Comparison of ENCODE assay signal across 1 cellular context in the genomic region with DNA sequence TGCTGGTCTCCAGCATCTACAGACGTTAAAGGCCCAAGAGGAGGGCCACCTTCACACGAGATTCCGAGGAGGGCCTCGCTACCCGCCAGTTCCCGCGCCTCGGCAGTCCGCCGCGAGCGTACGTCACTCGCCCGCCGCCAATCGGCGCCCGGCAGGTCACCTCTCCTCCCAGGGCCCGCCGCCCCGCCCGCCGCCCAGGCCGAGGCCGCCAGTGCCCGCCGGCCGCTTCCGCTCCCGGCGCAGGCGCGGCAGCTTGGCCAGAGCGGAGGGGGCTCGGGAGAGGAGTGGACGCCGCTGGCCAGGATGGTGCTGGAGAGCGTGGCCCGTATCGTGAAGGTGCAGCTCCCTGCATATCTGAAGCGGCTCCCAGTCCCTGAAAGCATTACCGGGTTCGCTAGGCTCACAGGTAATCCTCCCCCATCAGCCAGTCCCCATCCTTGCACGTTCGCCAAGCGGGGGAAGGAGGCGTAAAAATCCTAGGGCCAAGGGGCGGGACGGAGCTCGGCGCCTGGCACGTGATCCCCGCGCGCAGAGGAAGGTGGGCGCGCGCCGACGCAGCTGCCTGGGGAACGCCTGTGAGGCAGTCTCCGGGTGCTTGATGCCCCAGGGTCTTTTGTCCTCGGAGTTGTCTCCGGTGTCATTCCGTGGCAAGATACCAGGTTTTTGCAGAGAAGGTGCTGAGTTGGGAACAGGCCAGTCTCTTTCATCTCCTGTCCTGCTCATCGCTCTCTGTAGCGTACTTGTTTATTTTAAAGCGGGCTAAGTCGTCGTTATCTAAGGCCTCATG.
TF ChIP-seq lines count a peak whose summit lies in the region.

A gene with protein sequence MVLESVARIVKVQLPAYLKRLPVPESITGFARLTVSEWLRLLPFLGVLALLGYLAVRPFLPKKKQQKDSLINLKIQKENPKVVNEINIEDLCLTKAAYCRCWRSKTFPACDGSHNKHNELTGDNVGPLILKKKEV (plus strand): TSS at position 211 of the 787 bp plus-strand sequence. CDS start 93 bp downstream, at position 304.

TF ChIP-seq in HepG2, 621 proteins besides CTCF, POLR2A, EP300 and RAD21 (continued from another document and continues in another):
- TF ChIP-seq, protein P1, sequence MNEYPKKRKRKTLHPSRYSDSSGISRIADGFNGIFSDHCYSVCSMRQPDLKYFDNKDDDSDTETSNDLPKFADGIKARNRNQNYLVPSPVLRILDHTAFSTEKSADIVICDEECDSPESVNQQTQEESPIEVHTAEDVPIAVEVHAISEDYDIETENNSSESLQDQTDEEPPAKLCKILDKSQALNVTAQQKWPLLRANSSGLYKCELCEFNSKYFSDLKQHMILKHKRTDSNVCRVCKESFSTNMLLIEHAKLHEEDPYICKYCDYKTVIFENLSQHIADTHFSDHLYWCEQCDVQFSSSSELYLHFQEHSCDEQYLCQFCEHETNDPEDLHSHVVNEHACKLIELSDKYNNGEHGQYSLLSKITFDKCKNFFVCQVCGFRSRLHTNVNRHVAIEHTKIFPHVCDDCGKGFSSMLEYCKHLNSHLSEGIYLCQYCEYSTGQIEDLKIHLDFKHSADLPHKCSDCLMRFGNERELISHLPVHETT (CRISPR knock-in tag; conservative IDR thresholded peaks at IDR 0.05) = peak; percentile 78; the same call in 1 of the 2 replicates
- TF ChIP-seq BHLHE40 (IDR thresholded peaks at IDR 0.05; ENCODE audit: low read length) = peak; percentile 97
- peak; percentile 90; the same call in 1 of the 2 replicates for TF ChIP-seq ZNF354B (CRISPR knock-in tag; IDR thresholded peaks at IDR 0.05)
- TF ChIP-seq FOXP1 (IDR thresholded peaks at IDR 0.05) = no peak
- peak; percentile 56; the same call in 1 of the 2 replicates for TF ChIP-seq FOXP1 (CRISPR knock-in tag; IDR thresholded peaks at IDR 0.05)
- TF ChIP-seq RFX1 (IDR thresholded peaks at IDR 0.05) = no peak
- TF ChIP-seq ZNF660 (CRISPR knock-in tag; IDR thresholded peaks at IDR 0.05; ENCODE audit: borderline replicate concordance, low read depth) = peak; percentile 69; the same call in 1 of the 2 replicates
- TF ChIP-seq ZNF496 (CRISPR knock-in tag; IDR thresholded peaks at IDR 0.05; ENCODE audit: insufficient replicate concordance) = no peak
- TF ChIP-seq, protein P2, sequence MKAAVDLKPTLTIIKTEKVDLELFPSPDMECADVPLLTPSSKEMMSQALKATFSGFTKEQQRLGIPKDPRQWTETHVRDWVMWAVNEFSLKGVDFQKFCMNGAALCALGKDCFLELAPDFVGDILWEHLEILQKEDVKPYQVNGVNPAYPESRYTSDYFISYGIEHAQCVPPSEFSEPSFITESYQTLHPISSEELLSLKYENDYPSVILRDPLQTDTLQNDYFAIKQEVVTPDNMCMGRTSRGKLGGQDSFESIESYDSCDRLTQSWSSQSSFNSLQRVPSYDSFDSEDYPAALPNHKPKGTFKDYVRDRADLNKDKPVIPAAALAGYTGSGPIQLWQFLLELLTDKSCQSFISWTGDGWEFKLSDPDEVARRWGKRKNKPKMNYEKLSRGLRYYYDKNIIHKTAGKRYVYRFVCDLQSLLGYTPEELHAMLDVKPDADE (CRISPR knock-in tag; IDR thresholded peaks at IDR 0.05) = no peak
- peak; percentile 85 for TF ChIP-seq NFKB2 (CRISPR knock-in tag; IDR thresholded peaks at IDR 0.05; ENCODE audit: borderline replicate concordance)
- TF ChIP-seq NFKBIZ (CRISPR knock-in tag; IDR thresholded peaks at IDR 0.05) = peak; percentile 76; the same call in 1 of the 2 replicates
- TF ChIP-seq, protein P3, sequence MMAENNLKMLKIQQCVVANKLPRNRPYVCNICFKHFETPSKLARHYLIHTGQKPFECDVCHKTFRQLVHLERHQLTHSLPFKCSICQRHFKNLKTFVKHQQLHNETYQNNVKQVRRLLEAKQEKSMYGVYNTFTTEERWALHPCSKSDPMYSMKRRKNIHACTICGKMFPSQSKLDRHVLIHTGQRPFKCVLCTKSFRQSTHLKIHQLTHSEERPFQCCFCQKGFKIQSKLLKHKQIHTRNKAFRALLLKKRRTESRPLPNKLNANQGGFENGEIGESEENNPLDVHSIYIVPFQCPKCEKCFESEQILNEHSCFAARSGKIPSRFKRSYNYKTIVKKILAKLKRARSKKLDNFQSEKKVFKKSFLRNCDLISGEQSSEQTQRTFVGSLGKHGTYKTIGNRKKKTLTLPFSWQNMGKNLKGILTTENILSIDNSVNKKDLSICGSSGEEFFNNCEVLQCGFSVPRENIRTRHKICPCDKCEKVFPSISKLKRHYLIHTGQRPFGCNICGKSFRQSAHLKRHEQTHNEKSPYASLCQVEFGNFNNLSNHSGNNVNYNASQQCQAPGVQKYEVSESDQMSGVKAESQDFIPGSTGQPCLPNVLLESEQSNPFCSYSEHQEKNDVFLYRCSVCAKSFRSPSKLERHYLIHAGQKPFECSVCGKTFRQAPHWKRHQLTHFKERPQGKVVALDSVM (CRISPR knock-in tag; IDR thresholded peaks at IDR 0.05) = no peak
- no peak; the same call in 1 of the 2 replicates for TF ChIP-seq TGIF2 (CRISPR knock-in tag; IDR thresholded peaks at IDR 0.05)
- TF ChIP-seq, protein P4, sequence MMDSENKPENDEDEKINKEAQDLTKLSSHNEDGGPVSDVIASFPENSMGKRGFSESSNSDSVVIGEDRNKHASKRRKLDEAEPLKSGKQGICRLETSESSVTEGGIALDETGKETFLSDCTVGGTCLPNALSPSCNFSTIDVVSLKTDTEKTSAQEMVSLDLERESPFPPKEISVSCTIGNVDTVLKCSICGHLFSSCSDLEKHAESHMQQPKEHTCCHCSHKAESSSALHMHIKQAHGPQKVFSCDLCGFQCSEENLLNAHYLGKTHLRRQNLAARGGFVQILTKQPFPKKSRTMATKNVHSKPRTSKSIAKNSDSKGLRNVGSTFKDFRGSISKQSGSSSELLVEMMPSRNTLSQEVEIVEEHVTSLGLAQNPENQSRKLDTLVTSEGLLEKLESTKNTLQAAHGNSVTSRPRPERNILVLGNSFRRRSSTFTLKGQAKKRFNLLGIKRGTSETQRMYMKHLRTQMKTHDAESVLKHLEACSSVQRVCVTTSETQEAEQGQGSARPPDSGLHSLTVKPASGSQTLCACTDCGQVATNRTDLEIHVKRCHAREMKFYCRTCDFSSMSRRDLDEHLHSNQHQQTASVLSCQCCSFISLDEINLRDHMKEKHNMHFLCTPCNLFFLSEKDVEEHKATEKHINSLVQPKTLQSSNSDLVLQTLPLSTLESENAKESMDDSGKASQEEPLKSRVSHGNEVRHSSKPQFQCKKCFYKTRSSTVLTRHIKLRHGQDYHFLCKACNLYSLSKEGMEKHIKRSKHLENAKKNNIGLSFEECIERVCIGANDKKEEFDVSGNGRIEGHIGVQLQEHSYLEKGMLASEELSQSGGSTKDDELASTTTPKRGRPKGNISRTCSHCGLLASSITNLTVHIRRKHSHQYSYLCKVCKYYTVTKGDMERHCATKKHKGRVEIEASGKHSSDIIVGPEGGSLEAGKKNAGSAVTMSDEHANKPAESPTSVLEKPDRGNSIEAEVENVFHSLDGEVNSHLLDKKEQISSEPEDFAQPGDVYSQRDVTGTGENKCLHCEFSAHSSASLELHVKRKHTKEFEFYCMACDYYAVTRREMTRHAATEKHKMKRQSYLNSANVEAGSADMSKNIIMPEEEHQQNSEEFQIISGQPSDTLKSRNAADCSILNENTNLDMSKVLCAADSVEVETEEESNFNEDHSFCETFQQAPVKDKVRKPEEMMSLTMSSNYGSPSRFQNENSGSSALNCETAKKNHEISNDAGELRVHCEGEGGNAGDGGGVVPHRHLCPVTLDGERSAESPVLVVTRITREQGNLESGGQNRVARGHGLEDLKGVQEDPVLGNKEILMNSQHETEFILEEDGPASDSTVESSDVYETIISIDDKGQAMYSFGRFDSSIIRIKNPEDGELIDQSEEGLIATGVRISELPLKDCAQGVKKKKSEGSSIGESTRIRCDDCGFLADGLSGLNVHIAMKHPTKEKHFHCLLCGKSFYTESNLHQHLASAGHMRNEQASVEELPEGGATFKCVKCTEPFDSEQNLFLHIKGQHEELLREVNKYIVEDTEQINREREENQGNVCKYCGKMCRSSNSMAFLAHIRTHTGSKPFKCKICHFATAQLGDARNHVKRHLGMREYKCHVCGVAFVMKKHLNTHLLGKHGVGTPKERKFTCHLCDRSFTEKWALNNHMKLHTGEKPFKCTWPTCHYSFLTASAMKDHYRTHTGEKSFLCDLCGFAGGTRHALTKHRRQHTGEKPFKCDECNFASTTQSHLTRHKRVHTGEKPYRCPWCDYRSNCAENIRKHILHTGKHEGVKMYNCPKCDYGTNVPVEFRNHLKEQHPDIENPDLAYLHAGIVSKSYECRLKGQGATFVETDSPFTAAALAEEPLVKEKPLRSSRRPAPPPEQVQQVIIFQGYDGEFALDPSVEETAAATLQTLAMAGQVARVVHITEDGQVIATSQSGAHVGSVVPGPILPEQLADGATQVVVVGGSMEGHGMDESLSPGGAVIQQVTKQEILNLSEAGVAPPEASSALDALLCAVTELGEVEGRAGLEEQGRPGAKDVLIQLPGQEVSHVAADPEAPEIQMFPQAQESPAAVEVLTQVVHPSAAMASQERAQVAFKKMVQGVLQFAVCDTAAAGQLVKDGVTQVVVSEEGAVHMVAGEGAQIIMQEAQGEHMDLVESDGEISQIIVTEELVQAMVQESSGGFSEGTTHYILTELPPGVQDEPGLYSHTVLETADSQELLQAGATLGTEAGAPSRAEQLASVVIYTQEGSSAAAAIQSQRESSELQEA (CRISPR knock-in tag; IDR thresholded peaks at IDR 0.05; ENCODE audit: not compliant biosample characterization) = peak; percentile 62
- TF ChIP-seq, protein P5, sequence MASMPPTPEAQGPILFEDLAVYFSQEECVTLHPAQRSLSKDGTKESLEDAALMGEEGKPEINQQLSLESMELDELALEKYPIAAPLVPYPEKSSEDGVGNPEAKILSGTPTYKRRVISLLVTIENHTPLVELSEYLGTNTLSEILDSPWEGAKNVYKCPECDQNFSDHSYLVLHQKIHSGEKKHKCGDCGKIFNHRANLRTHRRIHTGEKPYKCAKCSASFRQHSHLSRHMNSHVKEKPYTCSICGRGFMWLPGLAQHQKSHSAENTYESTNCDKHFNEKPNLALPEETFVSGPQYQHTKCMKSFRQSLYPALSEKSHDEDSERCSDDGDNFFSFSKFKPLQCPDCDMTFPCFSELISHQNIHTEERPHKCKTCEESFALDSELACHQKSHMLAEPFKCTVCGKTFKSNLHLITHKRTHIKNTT (CRISPR knock-in tag; IDR thresholded peaks at IDR 0.05) = no peak
- TF ChIP-seq CC2D1A (CRISPR knock-in tag; IDR thresholded peaks at IDR 0.05) = no peak
- TF ChIP-seq MLLT10 (CRISPR knock-in tag; IDR thresholded peaks at IDR 0.05) = no peak
- peak; percentile 92; the same call in 1 of the 2 replicates for TF ChIP-seq YEATS4 (CRISPR knock-in tag; IDR thresholded peaks at IDR 0.05; ENCODE audit: borderline replicate concordance)
- TF ChIP-seq ZNF543 (CRISPR knock-in tag; IDR thresholded peaks at IDR 0.05) = peak; percentile 91
- peak; percentile 94 for TF ChIP-seq SRY (CRISPR knock-in tag; IDR thresholded peaks at IDR 0.05)
- peak; percentile 86 for TF ChIP-seq SP4 (CRISPR knock-in tag; IDR thresholded peaks at IDR 0.05)
- TF ChIP-seq, protein P6, sequence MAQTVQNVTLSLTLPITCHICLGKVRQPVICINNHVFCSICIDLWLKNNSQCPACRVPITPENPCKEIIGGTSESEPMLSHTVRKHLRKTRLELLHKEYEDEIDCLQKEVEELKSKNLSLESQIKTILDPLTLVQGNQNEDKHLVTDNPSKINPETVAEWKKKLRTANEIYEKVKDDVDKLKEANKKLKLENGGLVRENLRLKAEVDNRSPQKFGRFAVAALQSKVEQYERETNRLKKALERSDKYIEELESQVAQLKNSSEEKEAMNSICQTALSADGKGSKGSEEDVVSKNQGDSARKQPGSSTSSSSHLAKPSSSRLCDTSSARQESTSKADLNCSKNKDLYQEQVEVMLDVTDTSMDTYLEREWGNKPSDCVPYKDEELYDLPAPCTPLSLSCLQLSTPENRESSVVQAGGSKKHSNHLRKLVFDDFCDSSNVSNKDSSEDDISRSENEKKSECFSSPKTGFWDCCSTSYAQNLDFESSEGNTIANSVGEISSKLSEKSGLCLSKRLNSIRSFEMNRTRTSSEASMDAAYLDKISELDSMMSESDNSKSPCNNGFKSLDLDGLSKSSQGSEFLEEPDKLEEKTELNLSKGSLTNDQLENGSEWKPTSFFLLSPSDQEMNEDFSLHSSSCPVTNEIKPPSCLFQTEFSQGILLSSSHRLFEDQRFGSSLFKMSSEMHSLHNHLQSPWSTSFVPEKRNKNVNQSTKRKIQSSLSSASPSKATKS (CRISPR knock-in tag; IDR thresholded peaks at IDR 0.05) = no peak
- TF ChIP-seq YEATS2 (CRISPR knock-in tag; IDR thresholded peaks at IDR 0.05; ENCODE audit: borderline replicate concordance) = peak; percentile 73; the same call in 1 of the 2 replicates
- TF ChIP-seq SMARCE1 (IDR thresholded peaks at IDR 0.05; ENCODE audit: borderline replicate concordance) = no peak
- TF ChIP-seq GPN1 (CRISPR knock-in tag; IDR thresholded peaks at IDR 0.05; ENCODE audit: borderline replicate concordance) = no peak
- TF ChIP-seq, protein P7, sequence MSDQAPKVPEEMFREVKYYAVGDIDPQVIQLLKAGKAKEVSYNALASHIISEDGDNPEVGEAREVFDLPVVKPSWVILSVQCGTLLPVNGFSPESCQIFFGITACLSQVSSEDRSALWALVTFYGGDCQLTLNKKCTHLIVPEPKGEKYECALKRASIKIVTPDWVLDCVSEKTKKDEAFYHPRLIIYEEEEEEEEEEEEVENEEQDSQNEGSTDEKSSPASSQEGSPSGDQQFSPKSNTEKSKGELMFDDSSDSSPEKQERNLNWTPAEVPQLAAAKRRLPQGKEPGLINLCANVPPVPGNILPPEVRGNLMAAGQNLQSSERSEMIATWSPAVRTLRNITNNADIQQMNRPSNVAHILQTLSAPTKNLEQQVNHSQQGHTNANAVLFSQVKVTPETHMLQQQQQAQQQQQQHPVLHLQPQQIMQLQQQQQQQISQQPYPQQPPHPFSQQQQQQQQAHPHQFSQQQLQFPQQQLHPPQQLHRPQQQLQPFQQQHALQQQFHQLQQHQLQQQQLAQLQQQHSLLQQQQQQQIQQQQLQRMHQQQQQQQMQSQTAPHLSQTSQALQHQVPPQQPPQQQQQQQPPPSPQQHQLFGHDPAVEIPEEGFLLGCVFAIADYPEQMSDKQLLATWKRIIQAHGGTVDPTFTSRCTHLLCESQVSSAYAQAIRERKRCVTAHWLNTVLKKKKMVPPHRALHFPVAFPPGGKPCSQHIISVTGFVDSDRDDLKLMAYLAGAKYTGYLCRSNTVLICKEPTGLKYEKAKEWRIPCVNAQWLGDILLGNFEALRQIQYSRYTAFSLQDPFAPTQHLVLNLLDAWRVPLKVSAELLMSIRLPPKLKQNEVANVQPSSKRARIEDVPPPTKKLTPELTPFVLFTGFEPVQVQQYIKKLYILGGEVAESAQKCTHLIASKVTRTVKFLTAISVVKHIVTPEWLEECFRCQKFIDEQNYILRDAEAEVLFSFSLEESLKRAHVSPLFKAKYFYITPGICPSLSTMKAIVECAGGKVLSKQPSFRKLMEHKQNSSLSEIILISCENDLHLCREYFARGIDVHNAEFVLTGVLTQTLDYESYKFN (CRISPR knock-in tag; conservative IDR thresholded peaks at IDR 0.05) = peak; percentile 59
- peak; percentile 39; the same call in 1 of the 2 replicates for TF ChIP-seq RAD51 (IDR thresholded peaks at IDR 0.05; ENCODE audit: borderline replicate concordance)
- peak; percentile 41; the same call in 1 of the 2 replicates for TF ChIP-seq SP2 (CRISPR knock-in tag; IDR thresholded peaks at IDR 0.05)
- TF ChIP-seq KLF13 (CRISPR knock-in tag; IDR thresholded peaks at IDR 0.05) = peak; percentile 75; the same call in 1 of the 2 replicates
- TF ChIP-seq SPEN (CRISPR knock-in tag; IDR thresholded peaks at IDR 0.05; ENCODE audit: low read depth) = peak; percentile 79
- peak; percentile 96 for TF ChIP-seq SMAD1 (CRISPR knock-in tag; IDR thresholded peaks at IDR 0.05; ENCODE audit: borderline replicate concordance, low read depth)
- TF ChIP-seq, protein P8, sequence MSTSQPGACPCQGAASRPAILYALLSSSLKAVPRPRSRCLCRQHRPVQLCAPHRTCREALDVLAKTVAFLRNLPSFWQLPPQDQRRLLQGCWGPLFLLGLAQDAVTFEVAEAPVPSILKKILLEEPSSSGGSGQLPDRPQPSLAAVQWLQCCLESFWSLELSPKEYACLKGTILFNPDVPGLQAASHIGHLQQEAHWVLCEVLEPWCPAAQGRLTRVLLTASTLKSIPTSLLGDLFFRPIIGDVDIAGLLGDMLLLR (CRISPR knock-in tag; IDR thresholded peaks at IDR 0.05) = peak; percentile 1
- 0 out of 2 replicates have a peak, but pooled peaks have one; percentile 49 for TF ChIP-seq EEA1 (CRISPR knock-in tag; IDR thresholded peaks at IDR 0.05; ENCODE audit: borderline replicate concordance)
